ENCODE assay signal across 13 cellular contexts in genomic region chr1:201778279-201779023, GRCh38. TPM values are rescaled to one million over a fixed set of nuclear protein-coding genes. Genes with fewer than 3 reads are reported as not detected.
DNase-seq lines count a peak whose midpoint lies in the region; ATAC-seq and TF ChIP-seq lines count a peak whose summit lies in the region.
"Had no signal": no experiment of that assay in that cellular context is flagged by ENCODE, and none has a peak within 500 bp of the region (broad histone marks: within the 10 kb centered on the region; RNA-seq: fewer than 3 reads in every experiment).

No MANE protein-coding gene starts in this region.

- H2AFZ ChIP-seq in hepatocyte = no peak overlapping the region
- H2AFZ ChIP-seq in smooth muscle cell (ENCODE audit: low read depth) = no peak overlapping the region

- TF ChIP-seq CTCF in hepatocyte (IDR thresholded peaks at IDR 0.05; ENCODE audit: poor library complexity) (no peak), smooth muscle cell (IDR thresholded peaks at IDR 0.05; ENCODE audit: borderline replicate concordance, insufficient read depth, poor library complexity, severe bottlenecking) (no peak)

- DNase-seq in GM03348 (ENCODE audit: low spot score) (peak; percentile 69), hepatocyte (ENCODE audit: low spot score) (no peak), smooth muscle cell (lab: John Stamatoyannopoulos, UW; ENCODE audit: unreplicated experiment) (no peak), retina (no peak), ACHN (no peak)
- DNase-seq: activated CD4-positive, alpha-beta T cell treated with anti-CD3 and anti-CD28 coated beads, Interleukin-2, amount 50 U/mL, for 1 hour; activated T-cell treated with anti-CD3 and anti-CD28 coated beads, Interleukin-2, amount 50 U/mL, for 72 hours; adrenal gland; NCI-H1105; NCI-H524 had no signal

- H4K20me1 ChIP-seq in hepatocyte (ENCODE audit: insufficient read depth, poor library complexity, severe bottlenecking) = no peaks in the 10 kb centered on the region
- peaks cover 23% of the 10 kb centered on the region for H4K20me1 ChIP-seq in smooth muscle cell (ENCODE audit: low read depth)

- H3K27ac ChIP-seq in cingulate gyrus (ENCODE audit: low read depth, low read length) = peak overlapping the region; percentile 50
- H3K27ac ChIP-seq in hepatocyte = peak overlapping the region; percentile 30
- H3K27ac ChIP-seq in smooth muscle cell (ENCODE audit: low read depth) = peak overlapping the region; percentile 70

- no peaks in the 10 kb centered on the region for H3K9me2 ChIP-seq in hepatocyte (replicated peaks; ENCODE audit: insufficient read depth)

- peaks cover 3% of the 10 kb centered on the region for H3F3A ChIP-seq in smooth muscle cell (ENCODE audit: low read depth)

- H3K4me1 ChIP-seq in hepatocyte (ENCODE audit: insufficient read depth) (peaks cover 17% of the 10 kb centered on the region), smooth muscle cell (ENCODE audit: low read depth) (peaks cover 24% of the 10 kb centered on the region)

- H3K4me2 ChIP-seq in hepatocyte = peak overlapping the region; percentile 0
- H3K4me2 ChIP-seq in smooth muscle cell = peak overlapping the region; percentile 81

- H3K27me3 ChIP-seq in hepatocyte = no peaks in the 10 kb centered on the region
- H3K27me3 ChIP-seq in smooth muscle cell (ENCODE audit: low read depth) = no peaks in the 10 kb centered on the region
- H3K27me3 ChIP-seq: adrenal gland had no signal

- no peak for ATAC-seq in GM21526 (IDR thresholded peaks at IDR 0.05; ENCODE audit: low FRiP score, unreplicated experiment)
- no peak for ATAC-seq in GM21367 (IDR thresholded peaks at IDR 0.05; ENCODE audit: unreplicated experiment)
- ATAC-seq: activated T-cell treated with anti-CD3 and anti-CD28 coated beads, Interleukin-2, amount 50 U/mL, for 72 hours had no signal

- in situ Hi-C loops in ACHN (cut with HindIII; ENCODE audit: low pct_ligation_motif_present, low pct_unique_long_range_greater_than_20kb, low sequenced_read_pairs) = loop anchor here (25.0 kb wide), 1 partner anchor 241 kb away; the partner anchor contains the start of gene NAV1

- 35% methylated on average over 4 of the region's 4 CpGs for WGBS in hepatocyte (ENCODE audit: low lambda C conversion rate, missing lambda C conversion rate)
- 44% methylated on average over 4 of the region's 4 CpGs for WGBS in smooth muscle cell (ENCODE audit: low lambda C conversion rate)

- H3K4me3 ChIP-seq in hepatocyte = no peak overlapping the region
- no peak overlapping the region for H3K4me3 ChIP-seq in smooth muscle cell
- H3K4me3 ChIP-seq: adrenal gland had no signal

- H3K36me3 ChIP-seq in hepatocyte (replicated peaks; ENCODE audit: insufficient read depth, low read depth) (no peaks in the 10 kb centered on the region), smooth muscle cell (ENCODE audit: low read depth) (peaks cover 15% of the 10 kb centered on the region)

- H3K9ac ChIP-seq in smooth muscle cell (ENCODE audit: low read depth) = peak overlapping the region; percentile 41

- H3K9me3 ChIP-seq in hepatocyte (ENCODE audit: low read depth) (no peaks in the 10 kb centered on the region), smooth muscle cell (replicated peaks; ENCODE audit: low read depth) (no peaks in the 10 kb centered on the region)
- H3K9me3 ChIP-seq: adrenal gland had no signal

- H3K79me2 ChIP-seq in hepatocyte (peaks cover 13% of the 10 kb centered on the region), smooth muscle cell (ENCODE audit: low read depth) (peaks cover 30% of the 10 kb centered on the region)

RNA-seq across cellular contexts. Expression of gene IPO9, which starts 50.5 kb away (rescaled TPM):
- total RNA-seq in hepatocyte (25.8 and 29.4 TPM in 2 replicates), smooth muscle cell (24.9 and 25.4 TPM in 2 replicates)
- polyA plus RNA-seq in hepatocyte (41.2 and 45.2 TPM in 2 replicates), smooth muscle cell (43.6 and 53.5 TPM in 2 replicates)
